1 cellular context compared by ENCODE assay signal in the genomic region with DNA sequence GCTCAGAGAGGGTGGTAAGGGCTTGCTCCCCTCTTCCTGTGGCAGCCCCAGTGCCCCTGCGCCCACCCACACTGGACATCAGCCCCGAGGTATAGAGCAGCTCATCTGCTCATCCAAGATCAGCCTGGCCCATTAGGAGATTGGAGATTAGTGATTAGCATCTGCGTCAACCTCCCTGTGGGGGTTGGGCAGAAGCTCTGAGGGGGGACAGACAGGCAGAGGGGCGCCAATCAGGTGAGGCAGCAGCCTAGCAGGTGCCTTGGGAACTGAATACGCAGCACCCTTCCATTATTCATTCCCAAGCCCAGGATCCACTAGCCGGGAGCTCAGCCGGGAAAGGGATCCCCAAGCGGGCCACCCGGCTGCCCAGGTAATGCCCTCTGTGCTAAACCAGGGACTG.
TF ChIP-seq lines count a peak whose summit lies in the region.

No MANE protein-coding gene starts in this region.

TF ChIP-seq in HepG2, 621 proteins besides CTCF, POLR2A, EP300 and RAD21:
- TF ChIP-seq MAF1 (CRISPR knock-in tag; IDR thresholded peaks at IDR 0.05; ENCODE audit: borderline replicate concordance) (no peak), JARID2 (CRISPR knock-in tag; IDR thresholded peaks at IDR 0.05; ENCODE audit: insufficient replicate concordance) (no peak), ZNF567 (CRISPR knock-in tag; IDR thresholded peaks at IDR 0.05; ENCODE audit: borderline replicate concordance) (no peak), HMGA1 (CRISPR knock-in tag; conservative IDR thresholded peaks at IDR 0.05) (no peak), ETV5 (CRISPR knock-in tag; IDR thresholded peaks at IDR 0.05; ENCODE audit: borderline replicate concordance) (no peak), GABPB1 (CRISPR knock-in tag; IDR thresholded peaks at IDR 0.05) (no peak), ZNF777 (CRISPR knock-in tag; IDR thresholded peaks at IDR 0.05) (no peak), MZF1 (CRISPR knock-in tag; IDR thresholded peaks at IDR 0.05; ENCODE audit: borderline replicate concordance) (no peak), ZKSCAN1 (IDR thresholded peaks at IDR 0.05; ENCODE audit: low read length) (no peak), FOXP1 (IDR thresholded peaks at IDR 0.05) (no peak), FOXP1 (CRISPR knock-in tag; IDR thresholded peaks at IDR 0.05) (no peak)
- TF ChIP-seq, protein P1, sequence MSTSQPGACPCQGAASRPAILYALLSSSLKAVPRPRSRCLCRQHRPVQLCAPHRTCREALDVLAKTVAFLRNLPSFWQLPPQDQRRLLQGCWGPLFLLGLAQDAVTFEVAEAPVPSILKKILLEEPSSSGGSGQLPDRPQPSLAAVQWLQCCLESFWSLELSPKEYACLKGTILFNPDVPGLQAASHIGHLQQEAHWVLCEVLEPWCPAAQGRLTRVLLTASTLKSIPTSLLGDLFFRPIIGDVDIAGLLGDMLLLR (CRISPR knock-in tag; IDR thresholded peaks at IDR 0.05) = no peak
